13 cellular contexts compared by ENCODE assay signal in genomic region chr12:123441523-123442164, GRCh38. TPM values are rescaled to one million over a fixed set of nuclear protein-coding genes. Genes with fewer than 3 reads are reported as not detected.
DNase-seq lines count a peak whose midpoint lies in the region; ATAC-seq and TF ChIP-seq lines count a peak whose summit lies in the region.
"Had no signal": no experiment of that assay in that cellular context is flagged by ENCODE, and none has a peak within 500 bp of the region (broad histone marks: within the 10 kb centered on the region; RNA-seq: fewer than 3 reads in every experiment).

No MANE protein-coding gene starts in this region.

- no peak for DNase-seq in activated CD4-positive, alpha-beta T cell treated with anti-CD3 and anti-CD28 coated beads, Interleukin-2, amount 10 ng/mL, durations not matched to agents 7 days and 5 days
- no peak for DNase-seq in activated CD8-positive, alpha-beta memory T cell treated with anti-CD3 and anti-CD28 coated beads, Interleukin-2, amount 50 U/mL, for 48 hours
- no peak for DNase-seq in adrenal gland
- DNase-seq in trophoblast cell, result no peak
- DNase-seq: activated CD8-positive, alpha-beta T cell treated with anti-CD3 and anti-CD28 coated beads, Interleukin-2, amount 10 ng/mL, durations not matched to agents 7 days and 5 days; activated naive CD4-positive, alpha-beta T cell treated with anti-CD3 and anti-CD28 coated beads for 36 hours; NCI-H1417; right cardiac atrium; T-helper 9 cell had no signal

- no peaks in the 10 kb centered on the region for H3K9me3 ChIP-seq in adrenal gland (replicated peaks in 1 of 3)
- no peaks in the 10 kb centered on the region for H3K9me3 ChIP-seq in trophoblast cell (ENCODE audit: insufficient read depth, low read depth, low read length)

- TF ChIP-seq POLR2A in adrenal gland (IDR thresholded peaks at IDR 0.05), result no peak

- H2AK5ac ChIP-seq in trophoblast cell (ENCODE audit: low read length), result no peak overlapping the region

- no peak overlapping the region for H3K23ac ChIP-seq in trophoblast cell (ENCODE audit: low read length)

- H3K79me1 ChIP-seq in trophoblast cell (ENCODE audit: low read length), result peaks cover 2% of the 10 kb centered on the region

- H3K27ac ChIP-seq in adrenal gland (no peak overlapping the region), trophoblast cell (ENCODE audit: low read depth, low read length) (no peak overlapping the region)
- H3K27ac ChIP-seq: cardiac muscle cell had no signal

- H2AFZ ChIP-seq in trophoblast cell (ENCODE audit: insufficient read depth, low read length, poor library complexity), result no peak overlapping the region

- no peaks in the 10 kb centered on the region for H3K9me3 Mint-ChIP-seq in activated CD4-positive, alpha-beta T cell treated with anti-CD3 and anti-CD28 coated beads, Interleukin-2, amount 10 ng/mL, durations not matched to agents 7 days and 5 days
- H3K9me3 Mint-ChIP-seq: activated naive CD4-positive, alpha-beta T cell treated with anti-CD3 and anti-CD28 coated beads for 36 hours had no signal

- H3K4me1 Mint-ChIP-seq in activated CD4-positive, alpha-beta T cell treated with anti-CD3 and anti-CD28 coated beads, Interleukin-2, amount 10 ng/mL, durations not matched to agents 7 days and 5 days, result peaks cover 32% of the 10 kb centered on the region

- H3K4me1 ChIP-seq in adrenal gland (replicated peaks in 1 of 2), result peaks cover 0 to 18% of the 10 kb centered on the region in 2 donors
- peaks cover 8 to 10% of the 10 kb centered on the region in 2 experiments for H3K4me1 ChIP-seq in trophoblast cell (ENCODE audit: control insufficient read depth in 1 of 2, insufficient read depth in 2 of 2, low read length in 2 of 2)

- TF ChIP-seq CTCF in adrenal gland (IDR thresholded peaks at IDR 0.05), result no peak

- no peak overlapping the region for H4K8ac ChIP-seq in trophoblast cell (ENCODE audit: low read depth, low read length)

- no peak overlapping the region for H3K4ac ChIP-seq in trophoblast cell (ENCODE audit: low read depth, low read length)

- H3K9ac ChIP-seq in trophoblast cell (ENCODE audit: low read length), result no peak overlapping the region

- H3K27me3 Mint-ChIP-seq in activated CD4-positive, alpha-beta T cell treated with anti-CD3 and anti-CD28 coated beads, Interleukin-2, amount 10 ng/mL, durations not matched to agents 7 days and 5 days, result no peaks in the 10 kb centered on the region

- no peak overlapping the region for H3K4me2 ChIP-seq in trophoblast cell (ENCODE audit: low read length)

- no peak overlapping the region for H3K14ac ChIP-seq in trophoblast cell (ENCODE audit: low read length)

- no peak overlapping the region for H2BK120ac ChIP-seq in trophoblast cell (ENCODE audit: insufficient read depth, low read length, poor library complexity)

- peaks cover 2% of the 10 kb centered on the region for H3K79me2 ChIP-seq in trophoblast cell (ENCODE audit: control insufficient read depth, insufficient read depth, low read length, poor library complexity)

- no peak overlapping the region for H4K91ac ChIP-seq in trophoblast cell (ENCODE audit: low read depth, low read length)

- H3K18ac ChIP-seq in trophoblast cell (ENCODE audit: low read length), result no peak overlapping the region

- H3K27me3 ChIP-seq in adrenal gland (no peaks in the 10 kb centered on the region), trophoblast cell (ENCODE audit: insufficient read depth, low read length) (no peaks in the 10 kb centered on the region)
- H3K27me3 ChIP-seq: cardiac muscle cell had no signal

- POLR2A ChIA-PET in activated CD4-positive, alpha-beta T cell treated with anti-CD3 and anti-CD28 coated beads, Interleukin-2, amount 10 ng/mL, durations not matched to agents 7 days and 5 days (lab: Charles Lee), result no interaction called here

- 84 to 89% (median 87%) methylated on average over 13 of the region's 13 CpGs for WGBS in adrenal gland, 4 donors
- no CpG with 5 or more reads among the region's 13 CpGs for WGBS in trophoblast cell (ENCODE audit: extremely low coverage, insufficient coverage, insufficient read length)

- no peak overlapping the region for H2BK12ac ChIP-seq in trophoblast cell (ENCODE audit: low read length)

- no peak overlapping the region for H4K12ac ChIP-seq in trophoblast cell (ENCODE audit: low read depth, low read length)

- no peak overlapping the region for H2BK5ac ChIP-seq in trophoblast cell (ENCODE audit: low read depth, low read length, poor library complexity)

- H3K36me3 Mint-ChIP-seq in activated CD4-positive, alpha-beta T cell treated with anti-CD3 and anti-CD28 coated beads, Interleukin-2, amount 10 ng/mL, durations not matched to agents 7 days and 5 days (ENCODE audit: low read depth), result peaks cover 2% of the 10 kb centered on the region

- H3K27ac Mint-ChIP-seq in activated CD4-positive, alpha-beta T cell treated with anti-CD3 and anti-CD28 coated beads, Interleukin-2, amount 10 ng/mL, durations not matched to agents 7 days and 5 days, result no peak overlapping the region
- H3K27ac Mint-ChIP-seq: activated CD8-positive, alpha-beta T cell treated with anti-CD3 and anti-CD28 coated beads, Interleukin-2, amount 10 ng/mL, durations not matched to agents 7 days and 5 days; activated naive CD4-positive, alpha-beta T cell treated with anti-CD3 and anti-CD28 coated beads for 36 hours had no signal

- peak; percentile 64 for ATAC-seq in GM18909 (IDR thresholded peaks at IDR 0.05; ENCODE audit: poor library complexity, unreplicated experiment)
- peak; percentile 51 for ATAC-seq in GM21825 (IDR thresholded peaks at IDR 0.05; ENCODE audit: unreplicated experiment)
- peak; percentile 51 for ATAC-seq in HG03354 (IDR thresholded peaks at IDR 0.05; ENCODE audit: poor library complexity, severe bottlenecking, unreplicated experiment)
- ATAC-seq: activated CD8-positive, alpha-beta T cell treated with anti-CD3 and anti-CD28 coated beads, Interleukin-2, amount 10 ng/mL, durations not matched to agents 7 days and 5 days; right cardiac atrium had no signal

- no peak overlapping the region for H3K4me3 ChIP-seq in adrenal gland
- H3K4me3 ChIP-seq in trophoblast cell (ENCODE audit: low read depth, low read length), result no peak overlapping the region
- H3K4me3 ChIP-seq: cardiac muscle cell had no signal

- intact Hi-C loops in adrenal gland (cut with DNase I), result no loop called here

- H3K4me3 Mint-ChIP-seq in activated CD4-positive, alpha-beta T cell treated with anti-CD3 and anti-CD28 coated beads, Interleukin-2, amount 10 ng/mL, durations not matched to agents 7 days and 5 days, result no peak overlapping the region
- H3K4me3 Mint-ChIP-seq: activated CD8-positive, alpha-beta T cell treated with anti-CD3 and anti-CD28 coated beads, Interleukin-2, amount 10 ng/mL, durations not matched to agents 7 days and 5 days; activated naive CD4-positive, alpha-beta T cell treated with anti-CD3 and anti-CD28 coated beads for 36 hours had no signal

- CTCF ChIA-PET in activated CD4-positive, alpha-beta T cell treated with anti-CD3 and anti-CD28 coated beads, Interleukin-2, amount 10 ng/mL, durations not matched to agents 7 days and 5 days (lab: Charles Lee), result interaction anchor here (0.6 kb wide), 1 partner anchor 238 kb away, joined by 3 read pairs; no protein-coding TSS in a partner anchor

- no peaks in the 10 kb centered on the region for H3K36me3 ChIP-seq in adrenal gland (replicated peaks in 1 of 2)
- no peaks in the 10 kb centered on the region for H3K36me3 ChIP-seq in trophoblast cell (ENCODE audit: control insufficient read depth in 1 of 2, insufficient read depth in 2 of 2, low read length in 2 of 2)
- H3K36me3 ChIP-seq: cardiac muscle cell had no signal

RNA-seq across cellular contexts. Expression of gene RILPL2, which starts 5.2 kb away (rescaled TPM):
- total RNA-seq in activated CD4-positive, alpha-beta T cell treated with anti-CD3 and anti-CD28 coated beads, Interleukin-2, amount 10 ng/mL, durations not matched to agents 7 days and 5 days, result 1 to 10 TPM; 6.0 to 6.5 TPM
- 1 to 10 TPM; 1.5 to 6.6 (median 4.4) TPM for total RNA-seq in adrenal gland
- 1 to 10 TPM; 2.5 to 4.4 (median 3.8) TPM for polyA plus RNA-seq in adrenal gland
- polyA plus RNA-seq in trophoblast cell (2013), result 4.1 and 4.7 TPM in 2 replicates

RNA-seq across cellular contexts. Expression of gene SNRNP35, which starts 16.3 kb away (rescaled TPM):
- total RNA-seq in activated CD4-positive, alpha-beta T cell treated with anti-CD3 and anti-CD28 coated beads, Interleukin-2, amount 10 ng/mL, durations not matched to agents 7 days and 5 days, result 10 to 100 TPM; 24.8 to 31.7 TPM
- total RNA-seq in adrenal gland, result 10 to 100 TPM; 12.5 to 37.4 (median 17.8) TPM
- 100 to 1,000 TPM in 2 of 3 donors, 10 to 100 TPM in 1; 39.7 to 157 (median 104) TPM for polyA plus RNA-seq in adrenal gland
- polyA plus RNA-seq in trophoblast cell (2013), result 15.1 and 15.4 TPM in 2 replicates

RNA-seq across cellular contexts. Expression of gene KMT5A, which starts 57.7 kb away (rescaled TPM):
- 10 to 100 TPM; 73.6 to 85.3 TPM for total RNA-seq in activated CD4-positive, alpha-beta T cell treated with anti-CD3 and anti-CD28 coated beads, Interleukin-2, amount 10 ng/mL, durations not matched to agents 7 days and 5 days
- total RNA-seq in adrenal gland, result 10 to 100 TPM; 17.2 to 29.4 (median 24.0) TPM
- polyA plus RNA-seq in adrenal gland, result 10 to 100 TPM; 18.0 to 37.3 (median 23.6) TPM
- 51.7 and 53.1 TPM in 2 replicates for polyA plus RNA-seq in trophoblast cell (2013)
